Comparison of ENCODE assay signal across 30 cellular contexts in genomic region chr10:34001831-34002230, GRCh38.
"Had no signal": no experiment of that assay in that cellular context is flagged by ENCODE, and none has a peak within 500 bp of the region (broad histone marks: within the 10 kb centered on the region; RNA-seq: fewer than 3 reads in every experiment).

No MANE protein-coding gene starts in this region.

- H3K27me3 ChIP-seq: MG63 had no signal

- H3K4me3 ChIP-seq: MG63 had no signal

- H3K36me3 ChIP-seq: MG63 had no signal

- DNase-seq: Karpas-422, Kasumi-1, MG63, MM.1S, MV-4-11, NCI-H1048, NCI-H1092, NCI-H1092 treated with DMSO at 0.1 percent for 48 hours, NCI-H1105, NCI-H1105 treated with DMSO at 0.1 percent for 48 hours, NCI-H1417, NCI-H1417 treated with DMSO at 0.1 percent for 48 hours, NCI-H1436, NCI-H1436 treated with DMSO at 0.1 percent for 48 hours, NCI-H1694, NCI-H1694 treated with DMSO at 0.1 percent for 48 hours, NCI-H187, NCI-H187 treated with DMSO at 0.1 percent for 48 hours, NCI-H1930, NCI-H2029, NCI-H2029 treated with DMSO at 0.1 percent for 48 hours, NCI-H2081, NCI-H2081 treated with DMSO at 0.1 percent for 48 hours, NCI-H2107, NCI-H2171, NCI-H2171 treated with DMSO at 0.1 percent for 48 hours, NCI-H2227 treated with DMSO at 0.1 percent for 48 hours, NCI-H345, NCI-H446, NCI-H446 treated with DMSO at 0.1 percent for 48 hours had no signal

- H3K9me3 ChIP-seq: MG63 had no signal
